Comparison of ENCODE assay signal across 11 cellular contexts in genomic region chr2:190651413-190651812, GRCh38. TPM values are rescaled to one million over a fixed set of nuclear protein-coding genes. Genes with fewer than 3 reads are reported as not detected.
DNase-seq lines count a peak whose midpoint lies in the region; ATAC-seq and TF ChIP-seq lines count a peak whose summit lies in the region.
"Had no signal": no experiment of that assay in that cellular context is flagged by ENCODE, and none has a peak within 500 bp of the region (broad histone marks: within the 10 kb centered on the region; RNA-seq: fewer than 3 reads in every experiment).

No MANE protein-coding gene starts in this region.

- H3K27me3 ChIP-seq in PC-3 (ENCODE audit: low read length) (no peaks in the 10 kb centered on the region), skeletal muscle satellite cell (ENCODE audit: control insufficient read depth, insufficient read depth, low read length) (no peaks in the 10 kb centered on the region)

- H3K9ac ChIP-seq in PC-3 (ENCODE audit: low read length) (peak overlapping the region; percentile 93; the same call in 1 of the 2 replicates), skeletal muscle satellite cell (ENCODE audit: low read depth, low read length) (no peak overlapping the region)

- peak overlapping the region; percentile 92 for H3K4me2 ChIP-seq in PC-3 (ENCODE audit: low read length)
- H3K4me2 ChIP-seq in skeletal muscle satellite cell (ENCODE audit: low read length): peak overlapping the region; percentile 79

- H3K4me3 Mint-ChIP-seq in activated naive CD4-positive, alpha-beta T cell treated with anti-CD3 and anti-CD28 coated beads, Interleukin-2, amount 10 ng/mL, durations not matched to agents 7 days and 5 days: peak overlapping the region; percentile 6
- H3K4me3 Mint-ChIP-seq in dendritic cell treated with granulocyte-macrophage colony-stimulating factor and Interleukin-4, amounts not matched to agents 40 ng/mL and 50 ng/mL, for 4 days: peak overlapping the region; percentile 25
- H3K4me3 Mint-ChIP-seq: B cell had no signal

- CTCF ChIA-PET in activated naive CD4-positive, alpha-beta T cell treated with anti-CD3 and anti-CD28 coated beads, Interleukin-2, amount 10 ng/mL, durations not matched to agents 7 days and 5 days (lab: Charles Lee): interaction anchor here (0.9 to 3.5 kb wide), 4 partner anchors 26 to 269 kb away, joined by 4 to 12 read pairs (median 6); no protein-coding TSS in a partner anchor
- CTCF ChIA-PET in PC-3 (lab: Charles Lee): no interaction called here

- H3K4me1 ChIP-seq in PC-3 (ENCODE audit: insufficient read depth, low read length) (peaks cover 21% of the 10 kb centered on the region), skeletal muscle satellite cell (ENCODE audit: control insufficient read depth, insufficient read depth, low read length) (peaks cover 17% of the 10 kb centered on the region)

- WGBS in lower leg skin, 2 donors: 60 to 66% methylated on average over 2 of the region's 2 CpGs

- H3F3A ChIP-seq in PC-3 (ENCODE audit: low read length, unreplicated experiment): no peaks in the 10 kb centered on the region

- no peak overlapping the region for H3K27ac ChIP-seq in PC-3 (ENCODE audit: low read length)

- TF ChIP-seq CTCF in PC-3 (conservative IDR thresholded peaks at IDR 0.05; ENCODE audit: low read depth, low read length): no peak
- TF ChIP-seq CTCF in lower leg skin (IDR thresholded peaks at IDR 0.05): no peak

- H3K79me2 ChIP-seq in PC-3 (ENCODE audit: low read length): peaks cover 70% of the 10 kb centered on the region

- intact Hi-C loops in PC-3 (cut with micrococcal nuclease): no loop called here
- intact Hi-C loops in dendritic cell treated with granulocyte-macrophage colony-stimulating factor and Interleukin-4, amounts not matched to agents 40 ng/mL and 50 ng/mL, for 4 days (cut with micrococcal nuclease): loop anchor here (5.0 to 10.0 kb wide), 2 partner anchors 244 to 363 kb away; partner anchors contain the start of genes MFSD6 and STAT1
- intact Hi-C loops in lower leg skin (cut with DNase I; ENCODE audit: low total_unique reads): loop anchor here (10.0 kb wide), 2 partner anchors 117 to 247 kb away; partner anchors contain the start of genes MFSD6 and NEMP2

- peaks cover 7% of the 10 kb centered on the region for H3K36me3 Mint-ChIP-seq in activated naive CD4-positive, alpha-beta T cell treated with anti-CD3 and anti-CD28 coated beads, Interleukin-2, amount 10 ng/mL, durations not matched to agents 7 days and 5 days
- peaks cover 11 to 13% of the 10 kb centered on the region in 2 donors for H3K36me3 Mint-ChIP-seq in activated naive CD4-positive, alpha-beta T cell treated with anti-CD3 and anti-CD28 coated beads, Interleukin-2, amount 50 U/mL, for 72 hours
- peaks cover 13% of the 10 kb centered on the region for H3K36me3 Mint-ChIP-seq in dendritic cell treated with granulocyte-macrophage colony-stimulating factor and Interleukin-4, amounts not matched to agents 40 ng/mL and 50 ng/mL, for 4 days (ENCODE audit: low read depth)
- H3K36me3 Mint-ChIP-seq: naive thymus-derived CD4-positive, alpha-beta T cell had no signal

- BruUV-seq in PC-3 (replicated peaks; lab: Mats Ljungman, UMichigan): no TSS peak

- no peak for TF ChIP-seq POLR2A in lower leg skin (IDR thresholded peaks at IDR 0.05)

- H3K4me3 ChIP-seq in PC-3 (ENCODE audit: low read length) (peak overlapping the region; percentile 89), skeletal muscle satellite cell (ENCODE audit: low read length) (no peak overlapping the region), lower leg skin (ENCODE audit: low read depth, poor library complexity, severe bottlenecking) (no peak overlapping the region)

- no peaks in the 10 kb centered on the region for H3K9me2 ChIP-seq in PC-3 (replicated peaks; ENCODE audit: low read length)

- H2AFZ ChIP-seq in PC-3 (ENCODE audit: low read length): no peak overlapping the region

- H3K27ac Mint-ChIP-seq in activated naive CD4-positive, alpha-beta T cell treated with anti-CD3 and anti-CD28 coated beads, Interleukin-2, amount 10 ng/mL, durations not matched to agents 7 days and 5 days: no peak overlapping the region
- peak overlapping the region in 1 of 2 donors; percentile 73 for H3K27ac Mint-ChIP-seq in activated naive CD4-positive, alpha-beta T cell treated with anti-CD3 and anti-CD28 coated beads, Interleukin-2, amount 50 U/mL, for 72 hours
- peak overlapping the region; percentile 51 for H3K27ac Mint-ChIP-seq in dendritic cell treated with granulocyte-macrophage colony-stimulating factor and Interleukin-4, amounts not matched to agents 40 ng/mL and 50 ng/mL, for 4 days
- H3K27ac Mint-ChIP-seq: B cell had no signal

- POLR2A ChIA-PET in PC-3 (lab: Charles Lee; ENCODE audit: unreplicated experiment): no interaction called here

- DNase-seq in activated naive CD4-positive, alpha-beta T cell treated with anti-CD3 and anti-CD28 coated beads, Interleukin-2, amount 10 ng/mL, durations not matched to agents 7 days and 5 days: no peak
- no peak for DNase-seq in activated naive CD4-positive, alpha-beta T cell treated with anti-CD3 and anti-CD28 coated beads, Interleukin-2, amount 50 U/mL, for 72 hours (ENCODE audit: low spot score in 2 of 2)
- DNase-seq in PC-3: no peak
- DNase-seq in NCI-H82 treated with DMSO at 0.1 percent for 48 hours (lab: John Stamatoyannopoulos, UW; ENCODE audit: unreplicated experiment): no peak
- DNase-seq in HuH-7 (ENCODE audit: low spot score): no peak
- no peak for DNase-seq in lower leg skin (ENCODE audit: low spot score in 2 of 2)
- DNase-seq: naive thymus-derived CD4-positive, alpha-beta T cell; NCI-H2171 treated with DMSO at 0.1 percent for 48 hours had no signal

- H4K20me1 ChIP-seq in PC-3 (ENCODE audit: low read length): no peaks in the 10 kb centered on the region

- peaks cover 28% of the 10 kb centered on the region for H3K4me1 Mint-ChIP-seq in activated naive CD4-positive, alpha-beta T cell treated with anti-CD3 and anti-CD28 coated beads, Interleukin-2, amount 10 ng/mL, durations not matched to agents 7 days and 5 days
- peaks cover 20% of the 10 kb centered on the region for H3K4me1 Mint-ChIP-seq in dendritic cell treated with granulocyte-macrophage colony-stimulating factor and Interleukin-4, amounts not matched to agents 40 ng/mL and 50 ng/mL, for 4 days (ENCODE audit: low read depth)

- no peak for ATAC-seq in activated naive CD4-positive, alpha-beta T cell treated with anti-CD3 and anti-CD28 coated beads, Interleukin-2, amount 50 U/mL, for 72 hours
- ATAC-seq in PC-3: no peak
- ATAC-seq: naive thymus-derived CD4-positive, alpha-beta T cell had no signal

- peaks cover 5% of the 10 kb centered on the region for H3K27me3 Mint-ChIP-seq in activated naive CD4-positive, alpha-beta T cell treated with anti-CD3 and anti-CD28 coated beads, Interleukin-2, amount 10 ng/mL, durations not matched to agents 7 days and 5 days
- H3K27me3 Mint-ChIP-seq in dendritic cell treated with granulocyte-macrophage colony-stimulating factor and Interleukin-4, amounts not matched to agents 40 ng/mL and 50 ng/mL, for 4 days: no peaks in the 10 kb centered on the region
- H3K27me3 Mint-ChIP-seq: B cell; naive thymus-derived CD4-positive, alpha-beta T cell had no signal

- no peaks in the 10 kb centered on the region for H3K9me3 Mint-ChIP-seq in activated naive CD4-positive, alpha-beta T cell treated with anti-CD3 and anti-CD28 coated beads, Interleukin-2, amount 10 ng/mL, durations not matched to agents 7 days and 5 days
- no peaks in the 10 kb centered on the region for H3K9me3 Mint-ChIP-seq in activated naive CD4-positive, alpha-beta T cell treated with anti-CD3 and anti-CD28 coated beads, Interleukin-2, amount 50 U/mL, for 72 hours
- H3K9me3 Mint-ChIP-seq in dendritic cell treated with granulocyte-macrophage colony-stimulating factor and Interleukin-4, amounts not matched to agents 40 ng/mL and 50 ng/mL, for 4 days: no peaks in the 10 kb centered on the region

- no peaks in the 10 kb centered on the region for H3K9me3 ChIP-seq in PC-3 (ENCODE audit: low read length)
- no peaks in the 10 kb centered on the region for H3K9me3 ChIP-seq in skeletal muscle satellite cell (replicated peaks; ENCODE audit: low read length)

- H3K36me3 ChIP-seq in PC-3 (ENCODE audit: low read depth, low read length) (no peaks in the 10 kb centered on the region), skeletal muscle satellite cell (ENCODE audit: insufficient read depth, low read length) (no peaks in the 10 kb centered on the region)

RNA-seq across cellular contexts. Expression of gene NAB1, which starts 2.5 kb away (rescaled TPM):
- 10 to 100 TPM; 45.2 to 63.9 TPM for total RNA-seq in activated naive CD4-positive, alpha-beta T cell treated with anti-CD3 and anti-CD28 coated beads, Interleukin-2, amount 50 U/mL, for 72 hours
- total RNA-seq in PC-3 (2014; rRNA removed): 23.1 and 23.6 TPM in 2 replicates
- total RNA-seq in skeletal muscle satellite cell (2012; rRNA removed): 17.3 and 20.3 TPM in 2 replicates
- total RNA-seq in lower leg skin: 10 to 100 TPM; 66.8 to 82.0 (median 75.1) TPM
